ENCODE assay signal across 20 cellular contexts in genomic region chr10:14548474-14548873, GRCh38.
DNase-seq lines count a peak whose midpoint lies in the region; ATAC-seq, FAIRE-seq and TF ChIP-seq lines count a peak whose summit lies in the region.
"Had no signal": no experiment of that assay in that cellular context is flagged by ENCODE, and none has a peak within 500 bp of the region (broad histone marks: within the 10 kb centered on the region; RNA-seq: fewer than 3 reads in every experiment).

No MANE protein-coding gene starts in this region.

- peaks cover 87% of the 10 kb centered on the region for H3K4me1 Mint-ChIP-seq in activated T-cell treated with anti-CD3 and anti-CD28 coated beads, Interleukin-2, amount 50 U/mL, for 4 hours (ENCODE audit: low read depth)
- peaks cover 37% of the 10 kb centered on the region for H3K4me1 Mint-ChIP-seq in glutamatergic neuron (ENCODE audit: low read depth, unreplicated experiment)
- peaks cover 95% of the 10 kb centered on the region for H3K4me1 Mint-ChIP-seq in stimulated activated memory B cell treated with anti-CD40 and anti-IgM and Interleukin-4, amounts not matched to agents 10 μg/mL and 1 μg/mL and 100 μg/mL, for 72 hours

- no peaks in the 10 kb centered on the region for H3K27me3 ChIP-seq in pancreas
- H3K27me3 ChIP-seq: suprapubic skin had no signal

- FAIRE-seq in pancreas (lab: Jason Lieb, UNC): no peak

- no peaks in the 10 kb centered on the region for H3K9me3 ChIP-seq in pancreas
- H3K9me3 ChIP-seq: mucosa of descending colon, suprapubic skin had no signal

- peaks cover 12 to 36% (median 34%) of the 10 kb centered on the region in 3 donors for H3K4me1 ChIP-seq in pancreas

- no peak for TF ChIP-seq CTCF in glutamatergic neuron (IDR thresholded peaks at IDR 0.05; ENCODE audit: partially characterized antibody, unreplicated experiment)
- no peak for TF ChIP-seq CTCF in pancreas (IDR thresholded peaks at IDR 0.05)

- H3K36me3 ChIP-seq in pancreas: no peaks in the 10 kb centered on the region

- no peak overlapping the region for H3K27ac Mint-ChIP-seq in glutamatergic neuron (ENCODE audit: unreplicated experiment)
- peak overlapping the region; percentile 68 for H3K27ac Mint-ChIP-seq in stimulated activated memory B cell treated with anti-CD40 and anti-IgM and Interleukin-4, amounts not matched to agents 10 μg/mL and 1 μg/mL and 100 μg/mL, for 72 hours
- H3K27ac Mint-ChIP-seq: activated naive CD8-positive, alpha-beta T cell treated with anti-CD3 and anti-CD28 coated beads, Interleukin-2, amount 10 ng/mL, durations not matched to agents 7 days and 5 days had no signal

- DNase-seq in activated T-cell treated with anti-CD3 and anti-CD28 coated beads, Interleukin-2, amount 50 U/mL, for 1 hour: peak; percentile 18
- DNase-seq in activated T-cell treated with anti-CD3 and anti-CD28 coated beads, Interleukin-2, amount 50 U/mL, for 4 hours: no peak
- DNase-seq in NCI-H2171 (lab: John Stamatoyannopoulos, UW): peak; percentile 77
- peak; percentile 62 for DNase-seq in glutamatergic neuron
- no peak for DNase-seq in dedifferentiated amniotic fluid mesenchymal stem cell (ENCODE audit: extremely low spot score)
- DNase-seq in pancreas: no peak
- DNase-seq: activated CD4-positive, alpha-beta T cell treated with anti-CD3 and anti-CD28 coated beads, Interleukin-2, amount 50 U/mL, for 4 hours; activated naive CD8-positive, alpha-beta T cell treated with anti-CD3 and anti-CD28 coated beads, Interleukin-2, amount 10 ng/mL, durations not matched to agents 7 days and 5 days; C1 segment of cervical spinal cord; DMS153; effector CD8-positive, alpha-beta T cell; GDM1; NCI-H1105 treated with DMSO at 0.1 percent for 48 hours; NCI-H510A treated with DMSO at 0.1 percent for 48 hours had no signal

- 88% methylated on average over 11 of the region's 11 CpGs for WGBS in pancreas, 2 donors

- intact Hi-C loops in pancreas (cut with DNase I): loop anchor here in 1 of 3 donors (10.0 kb wide), 1 partner anchor 276 kb away; no protein-coding TSS in a partner anchor

- H3K9me3 Mint-ChIP-seq in activated T-cell treated with anti-CD3 and anti-CD28 coated beads, Interleukin-2, amount 50 U/mL, for 4 hours: no peaks in the 10 kb centered on the region
- H3K9me3 Mint-ChIP-seq in glutamatergic neuron (ENCODE audit: unreplicated experiment): no peaks in the 10 kb centered on the region
- H3K9me3 Mint-ChIP-seq in stimulated activated memory B cell treated with anti-CD40 and anti-IgM and Interleukin-4, amounts not matched to agents 10 μg/mL and 1 μg/mL and 100 μg/mL, for 72 hours: no peaks in the 10 kb centered on the region
- H3K9me3 Mint-ChIP-seq: activated naive CD8-positive, alpha-beta T cell treated with anti-CD3 and anti-CD28 coated beads, Interleukin-2, amount 10 ng/mL, durations not matched to agents 7 days and 5 days; T-helper 2 cell treated with Interferon-gamma antibody and Interleukin-4, amounts not matched to agents 5 μg/mL and 100 μg/mL, for 36 hours had no signal

- ATAC-seq in activated T-cell treated with anti-CD3 and anti-CD28 coated beads, Interleukin-2, amount 50 U/mL, for 4 hours: no peak
- no peak for ATAC-seq in stimulated activated memory B cell treated with anti-CD40 and anti-IgM and Interleukin-4, amounts not matched to agents 10 μg/mL and 1 μg/mL and 100 μg/mL, for 72 hours
- no peak for ATAC-seq in pancreas
- ATAC-seq in GM18498 (IDR thresholded peaks at IDR 0.05; ENCODE audit: unreplicated experiment): no peak
- ATAC-seq: left lobe of liver, mucosa of descending colon had no signal

- H3K27ac ChIP-seq in pancreas: no peak overlapping the region
- H3K27ac ChIP-seq: suprapubic skin had no signal

- H3K27me3 Mint-ChIP-seq in activated T-cell treated with anti-CD3 and anti-CD28 coated beads, Interleukin-2, amount 50 U/mL, for 4 hours (ENCODE audit: low read depth): no peaks in the 10 kb centered on the region
- H3K27me3 Mint-ChIP-seq in glutamatergic neuron (ENCODE audit: unreplicated experiment): peaks cover 8% of the 10 kb centered on the region
- no peaks in the 10 kb centered on the region for H3K27me3 Mint-ChIP-seq in stimulated activated memory B cell treated with anti-CD40 and anti-IgM and Interleukin-4, amounts not matched to agents 10 μg/mL and 1 μg/mL and 100 μg/mL, for 72 hours
- H3K27me3 Mint-ChIP-seq: activated naive CD8-positive, alpha-beta T cell treated with anti-CD3 and anti-CD28 coated beads, Interleukin-2, amount 10 ng/mL, durations not matched to agents 7 days and 5 days had no signal

- H3K36me3 Mint-ChIP-seq in activated T-cell treated with anti-CD3 and anti-CD28 coated beads, Interleukin-2, amount 50 U/mL, for 4 hours (ENCODE audit: insufficient read depth): peaks cover 46% of the 10 kb centered on the region
- no peaks in the 10 kb centered on the region for H3K36me3 Mint-ChIP-seq in glutamatergic neuron (ENCODE audit: unreplicated experiment)
- H3K36me3 Mint-ChIP-seq in stimulated activated memory B cell treated with anti-CD40 and anti-IgM and Interleukin-4, amounts not matched to agents 10 μg/mL and 1 μg/mL and 100 μg/mL, for 72 hours: peaks cover 39% of the 10 kb centered on the region

- H3K4me3 ChIP-seq in pancreas: no peak overlapping the region
- H3K4me3 ChIP-seq: mucosa of descending colon, suprapubic skin had no signal

- H3K4me3 Mint-ChIP-seq in activated T-cell treated with anti-CD3 and anti-CD28 coated beads, Interleukin-2, amount 50 U/mL, for 4 hours: no peak overlapping the region
- no peak overlapping the region for H3K4me3 Mint-ChIP-seq in glutamatergic neuron (ENCODE audit: unreplicated experiment)
- no peak overlapping the region for H3K4me3 Mint-ChIP-seq in stimulated activated memory B cell treated with anti-CD40 and anti-IgM and Interleukin-4, amounts not matched to agents 10 μg/mL and 1 μg/mL and 100 μg/mL, for 72 hours
- H3K4me3 Mint-ChIP-seq: activated naive CD8-positive, alpha-beta T cell treated with anti-CD3 and anti-CD28 coated beads, Interleukin-2, amount 10 ng/mL, durations not matched to agents 7 days and 5 days; T-helper 2 cell treated with Interferon-gamma antibody and Interleukin-4, amounts not matched to agents 5 μg/mL and 100 μg/mL, for 36 hours had no signal

Comparison
In these comparisons a context has a peak if more than half of its experiments do, and no peak if none do; other contexts are left out.
1. DNase-seq: peak in activated T-cell treated with anti-CD3 and anti-CD28 coated beads, Interleukin-2, amount 50 U/mL, for 1 hour (single experiment), NCI-H2171 (single experiment) and glutamatergic neuron (single experiment); none in activated T-cell treated with anti-CD3 and anti-CD28 coated beads, Interleukin-2, amount 50 U/mL, for 4 hours (single experiment), dedifferentiated amniotic fluid mesenchymal stem cell (single experiment) and pancreas (0 of 6).